ENCODE assay signal across 10 cellular contexts in the genomic region with DNA sequence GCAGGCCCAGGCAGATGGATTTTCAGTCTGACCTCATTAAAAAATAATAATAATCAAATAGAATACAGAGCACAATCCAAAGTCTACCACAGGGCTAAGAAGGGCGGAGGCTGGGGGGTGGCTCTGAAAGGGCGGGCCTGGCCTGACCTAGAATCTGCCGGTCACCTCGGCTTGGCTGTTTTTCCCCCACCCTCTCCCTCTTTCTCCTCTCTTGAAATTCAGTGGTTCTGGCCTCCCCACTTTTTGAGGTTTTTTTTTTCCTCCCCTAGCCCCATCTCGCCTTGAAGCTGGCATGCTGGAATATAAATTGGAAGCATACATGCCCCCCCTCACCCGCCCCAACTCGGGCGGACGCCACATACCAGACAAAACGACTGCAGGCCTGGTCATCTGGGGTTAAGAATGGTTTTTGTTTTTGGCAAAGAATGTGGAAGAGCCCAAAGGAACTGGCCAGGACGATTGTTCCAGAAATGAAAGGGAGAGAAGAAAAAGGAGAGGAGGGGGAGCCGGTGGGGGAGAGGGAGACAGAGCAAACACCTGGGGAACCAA.
DNase-seq lines count a peak whose midpoint lies in the region; ATAC-seq lines count a peak whose summit lies in the region.
"Had no signal": no experiment of that assay in that cellular context is flagged by ENCODE, and none has a peak within 500 bp of the region (broad histone marks: within the 10 kb centered on the region; RNA-seq: fewer than 3 reads in every experiment).

No MANE protein-coding gene starts in this region.

- no peak overlapping the region for H3K4me3 ChIP-seq in skin epidermis

- DNase-seq in ELF-1 (ENCODE audit: low read depth, low spot score) (peak; percentile 45), caudate nucleus (lab: John Stamatoyannopoulos, UW) (no peak), islet precursor cell (peak; percentile 66), SW 1271 (lab: John Stamatoyannopoulos, UW) (no peak), NCI-H1436 (lab: John Stamatoyannopoulos, UW) (no peak)
- DNase-seq: activated CD8-positive, alpha-beta memory T cell treated with anti-CD3 and anti-CD28 coated beads, Interleukin-2, amount 50 U/mL, for 4 hours; CD4-positive, CD25-positive, alpha-beta regulatory T cell had no signal

- no peak for ATAC-seq in GM18858 (IDR thresholded peaks at IDR 0.05; ENCODE audit: unreplicated experiment)
- no peak for ATAC-seq in GM18873 (IDR thresholded peaks at IDR 0.05; ENCODE audit: low FRiP score, unreplicated experiment)

- peak overlapping the region; percentile 73 for H3K27ac ChIP-seq in caudate nucleus (ENCODE audit: low read depth, low read length)
- H3K27ac ChIP-seq in skin epidermis = peak overlapping the region in 16 of 21 experiments; percentile 8 to 75 (median 46)

Comparison
In these comparisons a context has a peak if more than half of its experiments do, and no peak if none do; other contexts are left out.
1. DNase-seq: peak in ELF-1 (single experiment) and islet precursor cell (single experiment); none in caudate nucleus (0 of 61), SW 1271 (0 of 2) and NCI-H1436 (single experiment).